ENCODE assay signal across 1 cellular context in the genomic region with DNA sequence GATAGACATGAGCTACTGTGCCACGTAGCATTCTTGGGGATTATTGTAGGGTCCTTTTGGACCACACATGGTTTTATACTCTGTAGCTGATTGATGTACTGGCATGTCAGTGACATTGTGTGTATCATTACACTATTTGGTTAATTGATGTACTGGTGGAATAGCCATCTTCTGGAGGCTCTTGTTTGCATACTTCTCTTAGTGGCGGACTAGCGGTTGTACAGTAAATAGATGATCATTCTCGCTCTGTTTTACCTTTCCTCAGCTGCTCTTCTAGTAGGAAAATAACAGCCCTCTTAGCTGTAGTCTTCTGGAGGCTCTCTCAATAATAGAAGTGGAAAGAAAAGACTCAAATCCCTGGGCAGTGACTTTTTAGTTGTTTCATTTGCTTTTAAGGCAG.
TF ChIP-seq lines count a peak whose summit lies in the region.

No MANE protein-coding gene starts in this region.

TF ChIP-seq in HepG2, 621 proteins besides CTCF, POLR2A, EP300 and RAD21:
- TF ChIP-seq, protein P1, sequence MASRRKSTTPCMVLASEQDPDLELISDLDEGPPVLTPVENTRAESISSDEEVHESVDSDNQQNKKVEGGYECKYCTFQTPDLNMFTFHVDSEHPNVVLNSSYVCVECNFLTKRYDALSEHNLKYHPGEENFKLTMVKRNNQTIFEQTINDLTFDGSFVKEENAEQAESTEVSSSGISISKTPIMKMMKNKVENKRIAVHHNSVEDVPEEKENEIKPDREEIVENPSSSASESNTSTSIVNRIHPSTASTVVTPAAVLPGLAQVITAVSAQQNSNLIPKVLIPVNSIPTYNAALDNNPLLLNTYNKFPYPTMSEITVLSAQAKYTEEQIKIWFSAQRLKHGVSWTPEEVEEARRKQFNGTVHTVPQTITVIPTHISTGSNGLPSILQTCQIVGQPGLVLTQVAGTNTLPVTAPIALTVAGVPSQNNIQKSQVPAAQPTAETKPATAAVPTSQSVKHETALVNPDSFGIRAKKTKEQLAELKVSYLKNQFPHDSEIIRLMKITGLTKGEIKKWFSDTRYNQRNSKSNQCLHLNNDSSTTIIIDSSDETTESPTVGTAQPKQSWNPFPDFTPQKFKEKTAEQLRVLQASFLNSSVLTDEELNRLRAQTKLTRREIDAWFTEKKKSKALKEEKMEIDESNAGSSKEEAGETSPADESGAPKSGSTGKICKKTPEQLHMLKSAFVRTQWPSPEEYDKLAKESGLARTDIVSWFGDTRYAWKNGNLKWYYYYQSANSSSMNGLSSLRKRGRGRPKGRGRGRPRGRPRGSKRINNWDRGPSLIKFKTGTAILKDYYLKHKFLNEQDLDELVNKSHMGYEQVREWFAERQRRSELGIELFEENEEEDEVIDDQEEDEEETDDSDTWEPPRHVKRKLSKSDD (CRISPR knock-in tag; IDR thresholded peaks at IDR 0.05; ENCODE audit: low read depth): no peak
- TF ChIP-seq, protein P2, sequence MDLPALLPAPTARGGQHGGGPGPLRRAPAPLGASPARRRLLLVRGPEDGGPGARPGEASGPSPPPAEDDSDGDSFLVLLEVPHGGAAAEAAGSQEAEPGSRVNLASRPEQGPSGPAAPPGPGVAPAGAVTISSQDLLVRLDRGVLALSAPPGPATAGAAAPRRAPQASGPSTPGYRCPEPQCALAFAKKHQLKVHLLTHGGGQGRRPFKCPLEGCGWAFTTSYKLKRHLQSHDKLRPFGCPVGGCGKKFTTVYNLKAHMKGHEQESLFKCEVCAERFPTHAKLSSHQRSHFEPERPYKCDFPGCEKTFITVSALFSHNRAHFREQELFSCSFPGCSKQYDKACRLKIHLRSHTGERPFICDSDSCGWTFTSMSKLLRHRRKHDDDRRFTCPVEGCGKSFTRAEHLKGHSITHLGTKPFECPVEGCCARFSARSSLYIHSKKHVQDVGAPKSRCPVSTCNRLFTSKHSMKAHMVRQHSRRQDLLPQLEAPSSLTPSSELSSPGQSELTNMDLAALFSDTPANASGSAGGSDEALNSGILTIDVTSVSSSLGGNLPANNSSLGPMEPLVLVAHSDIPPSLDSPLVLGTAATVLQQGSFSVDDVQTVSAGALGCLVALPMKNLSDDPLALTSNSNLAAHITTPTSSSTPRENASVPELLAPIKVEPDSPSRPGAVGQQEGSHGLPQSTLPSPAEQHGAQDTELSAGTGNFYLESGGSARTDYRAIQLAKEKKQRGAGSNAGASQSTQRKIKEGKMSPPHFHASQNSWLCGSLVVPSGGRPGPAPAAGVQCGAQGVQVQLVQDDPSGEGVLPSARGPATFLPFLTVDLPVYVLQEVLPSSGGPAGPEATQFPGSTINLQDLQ (CRISPR knock-in tag; IDR thresholded peaks at IDR 0.05): no peak
- TF ChIP-seq, protein P3, sequence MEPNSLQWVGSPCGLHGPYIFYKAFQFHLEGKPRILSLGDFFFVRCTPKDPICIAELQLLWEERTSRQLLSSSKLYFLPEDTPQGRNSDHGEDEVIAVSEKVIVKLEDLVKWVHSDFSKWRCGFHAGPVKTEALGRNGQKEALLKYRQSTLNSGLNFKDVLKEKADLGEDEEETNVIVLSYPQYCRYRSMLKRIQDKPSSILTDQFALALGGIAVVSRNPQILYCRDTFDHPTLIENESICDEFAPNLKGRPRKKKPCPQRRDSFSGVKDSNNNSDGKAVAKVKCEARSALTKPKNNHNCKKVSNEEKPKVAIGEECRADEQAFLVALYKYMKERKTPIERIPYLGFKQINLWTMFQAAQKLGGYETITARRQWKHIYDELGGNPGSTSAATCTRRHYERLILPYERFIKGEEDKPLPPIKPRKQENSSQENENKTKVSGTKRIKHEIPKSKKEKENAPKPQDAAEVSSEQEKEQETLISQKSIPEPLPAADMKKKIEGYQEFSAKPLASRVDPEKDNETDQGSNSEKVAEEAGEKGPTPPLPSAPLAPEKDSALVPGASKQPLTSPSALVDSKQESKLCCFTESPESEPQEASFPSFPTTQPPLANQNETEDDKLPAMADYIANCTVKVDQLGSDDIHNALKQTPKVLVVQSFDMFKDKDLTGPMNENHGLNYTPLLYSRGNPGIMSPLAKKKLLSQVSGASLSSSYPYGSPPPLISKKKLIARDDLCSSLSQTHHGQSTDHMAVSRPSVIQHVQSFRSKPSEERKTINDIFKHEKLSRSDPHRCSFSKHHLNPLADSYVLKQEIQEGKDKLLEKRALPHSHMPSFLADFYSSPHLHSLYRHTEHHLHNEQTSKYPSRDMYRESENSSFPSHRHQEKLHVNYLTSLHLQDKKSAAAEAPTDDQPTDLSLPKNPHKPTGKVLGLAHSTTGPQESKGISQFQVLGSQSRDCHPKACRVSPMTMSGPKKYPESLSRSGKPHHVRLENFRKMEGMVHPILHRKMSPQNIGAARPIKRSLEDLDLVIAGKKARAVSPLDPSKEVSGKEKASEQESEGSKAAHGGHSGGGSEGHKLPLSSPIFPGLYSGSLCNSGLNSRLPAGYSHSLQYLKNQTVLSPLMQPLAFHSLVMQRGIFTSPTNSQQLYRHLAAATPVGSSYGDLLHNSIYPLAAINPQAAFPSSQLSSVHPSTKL (CRISPR knock-in tag; IDR thresholded peaks at IDR 0.05): peak; percentile 19; the same call in 1 of the 2 replicates
- TF ChIP-seq TGIF2 (CRISPR knock-in tag; IDR thresholded peaks at IDR 0.05) (no peak), ZNF547 (CRISPR knock-in tag; IDR thresholded peaks at IDR 0.05) (no peak), POLR2AphosphoS5 (IDR thresholded peaks at IDR 0.05; ENCODE audit: low read depth, low read length) (no peak), FOXA3 (CRISPR knock-in tag; IDR thresholded peaks at IDR 0.05) (peak; percentile 42; the same call in 1 of the 2 replicates), ELF3 (CRISPR knock-in tag; IDR thresholded peaks at IDR 0.05) (no peak), NFYB (CRISPR knock-in tag; IDR thresholded peaks at IDR 0.05) (no peak), ZMYM4 (CRISPR knock-in tag; IDR thresholded peaks at IDR 0.05) (0 out of 2 replicates have a peak, but pooled peaks have one; percentile 20), GATAD2A (CRISPR knock-in tag; IDR thresholded peaks at IDR 0.05) (peak; percentile 9; the same call in 1 of the 2 replicates), RBM39 (IDR thresholded peaks at IDR 0.05; ENCODE audit: low read depth, low read length, poor library complexity, severe bottlenecking) (no peak), IRX3 (CRISPR knock-in tag; IDR thresholded peaks at IDR 0.05; ENCODE audit: borderline replicate concordance, low read depth) (no peak), POGZ (CRISPR knock-in tag; IDR thresholded peaks at IDR 0.05) (peak; percentile 50; the same call in 1 of the 2 replicates), ZNF546 (CRISPR knock-in tag; conservative IDR thresholded peaks at IDR 0.05) (no peak), SOX13 (IDR thresholded peaks at IDR 0.05) (no peak), SOX13 (CRISPR knock-in tag; conservative IDR thresholded peaks at IDR 0.05 in 1 of 2, IDR thresholded peaks at IDR 0.05 in 1 of 2) (0 out of 4 replicates have a peak, but pooled peaks of 1 of the 2 experiments have one; percentile 24), PTBP1 (IDR thresholded peaks at IDR 0.05; ENCODE audit: low read depth, low read length, poor library complexity, severe bottlenecking) (no peak)
- TF ChIP-seq, protein P4, sequence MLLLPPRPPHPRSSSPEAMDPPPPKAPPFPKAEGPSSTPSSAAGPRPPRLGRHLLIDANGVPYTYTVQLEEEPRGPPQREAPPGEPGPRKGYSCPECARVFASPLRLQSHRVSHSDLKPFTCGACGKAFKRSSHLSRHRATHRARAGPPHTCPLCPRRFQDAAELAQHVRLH (CRISPR knock-in tag; IDR thresholded peaks at IDR 0.05; ENCODE audit: borderline replicate concordance, low read depth): no peak
- TF ChIP-seq, protein P5, sequence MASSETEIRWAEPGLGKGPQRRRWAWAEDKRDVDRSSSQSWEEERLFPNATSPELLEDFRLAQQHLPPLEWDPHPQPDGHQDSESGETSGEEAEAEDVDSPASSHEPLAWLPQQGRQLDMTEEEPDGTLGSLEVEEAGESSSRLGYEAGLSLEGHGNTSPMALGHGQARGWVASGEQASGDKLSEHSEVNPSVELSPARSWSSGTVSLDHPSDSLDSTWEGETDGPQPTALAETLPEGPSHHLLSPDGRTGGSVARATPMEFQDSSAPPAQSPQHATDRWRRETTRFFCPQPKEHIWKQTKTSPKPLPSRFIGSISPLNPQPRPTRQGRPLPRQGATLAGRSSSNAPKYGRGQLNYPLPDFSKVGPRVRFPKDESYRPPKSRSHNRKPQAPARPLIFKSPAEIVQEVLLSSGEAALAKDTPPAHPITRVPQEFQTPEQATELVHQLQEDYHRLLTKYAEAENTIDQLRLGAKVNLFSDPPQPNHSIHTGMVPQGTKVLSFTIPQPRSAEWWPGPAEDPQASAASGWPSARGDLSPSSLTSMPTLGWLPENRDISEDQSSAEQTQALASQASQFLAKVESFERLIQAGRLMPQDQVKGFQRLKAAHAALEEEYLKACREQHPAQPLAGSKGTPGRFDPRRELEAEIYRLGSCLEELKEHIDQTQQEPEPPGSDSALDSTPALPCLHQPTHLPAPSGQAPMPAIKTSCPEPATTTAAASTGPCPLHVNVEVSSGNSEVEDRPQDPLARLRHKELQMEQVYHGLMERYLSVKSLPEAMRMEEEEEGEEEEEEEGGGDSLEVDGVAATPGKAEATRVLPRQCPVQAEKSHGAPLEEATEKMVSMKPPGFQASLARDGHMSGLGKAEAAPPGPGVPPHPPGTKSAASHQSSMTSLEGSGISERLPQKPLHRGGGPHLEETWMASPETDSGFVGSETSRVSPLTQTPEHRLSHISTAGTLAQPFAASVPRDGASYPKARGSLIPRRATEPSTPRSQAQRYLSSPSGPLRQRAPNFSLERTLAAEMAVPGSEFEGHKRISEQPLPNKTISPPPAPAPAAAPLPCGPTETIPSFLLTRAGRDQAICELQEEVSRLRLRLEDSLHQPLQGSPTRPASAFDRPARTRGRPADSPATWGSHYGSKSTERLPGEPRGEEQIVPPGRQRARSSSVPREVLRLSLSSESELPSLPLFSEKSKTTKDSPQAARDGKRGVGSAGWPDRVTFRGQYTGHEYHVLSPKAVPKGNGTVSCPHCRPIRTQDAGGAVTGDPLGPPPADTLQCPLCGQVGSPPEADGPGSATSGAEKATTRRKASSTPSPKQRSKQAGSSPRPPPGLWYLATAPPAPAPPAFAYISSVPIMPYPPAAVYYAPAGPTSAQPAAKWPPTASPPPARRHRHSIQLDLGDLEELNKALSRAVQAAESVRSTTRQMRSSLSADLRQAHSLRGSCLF (CRISPR knock-in tag; IDR thresholded peaks at IDR 0.05; ENCODE audit: borderline replicate concordance): no peak
- TF ChIP-seq, protein P6, sequence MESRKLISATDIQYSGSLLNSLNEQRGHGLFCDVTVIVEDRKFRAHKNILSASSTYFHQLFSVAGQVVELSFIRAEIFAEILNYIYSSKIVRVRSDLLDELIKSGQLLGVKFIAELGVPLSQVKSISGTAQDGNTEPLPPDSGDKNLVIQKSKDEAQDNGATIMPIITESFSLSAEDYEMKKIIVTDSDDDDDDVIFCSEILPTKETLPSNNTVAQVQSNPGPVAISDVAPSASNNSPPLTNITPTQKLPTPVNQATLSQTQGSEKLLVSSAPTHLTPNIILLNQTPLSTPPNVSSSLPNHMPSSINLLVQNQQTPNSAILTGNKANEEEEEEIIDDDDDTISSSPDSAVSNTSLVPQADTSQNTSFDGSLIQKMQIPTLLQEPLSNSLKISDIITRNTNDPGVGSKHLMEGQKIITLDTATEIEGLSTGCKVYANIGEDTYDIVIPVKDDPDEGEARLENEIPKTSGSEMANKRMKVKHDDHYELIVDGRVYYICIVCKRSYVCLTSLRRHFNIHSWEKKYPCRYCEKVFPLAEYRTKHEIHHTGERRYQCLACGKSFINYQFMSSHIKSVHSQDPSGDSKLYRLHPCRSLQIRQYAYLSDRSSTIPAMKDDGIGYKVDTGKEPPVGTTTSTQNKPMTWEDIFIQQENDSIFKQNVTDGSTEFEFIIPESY (CRISPR knock-in tag; IDR thresholded peaks at IDR 0.05): peak; percentile 96
- TF ChIP-seq, protein P7, sequence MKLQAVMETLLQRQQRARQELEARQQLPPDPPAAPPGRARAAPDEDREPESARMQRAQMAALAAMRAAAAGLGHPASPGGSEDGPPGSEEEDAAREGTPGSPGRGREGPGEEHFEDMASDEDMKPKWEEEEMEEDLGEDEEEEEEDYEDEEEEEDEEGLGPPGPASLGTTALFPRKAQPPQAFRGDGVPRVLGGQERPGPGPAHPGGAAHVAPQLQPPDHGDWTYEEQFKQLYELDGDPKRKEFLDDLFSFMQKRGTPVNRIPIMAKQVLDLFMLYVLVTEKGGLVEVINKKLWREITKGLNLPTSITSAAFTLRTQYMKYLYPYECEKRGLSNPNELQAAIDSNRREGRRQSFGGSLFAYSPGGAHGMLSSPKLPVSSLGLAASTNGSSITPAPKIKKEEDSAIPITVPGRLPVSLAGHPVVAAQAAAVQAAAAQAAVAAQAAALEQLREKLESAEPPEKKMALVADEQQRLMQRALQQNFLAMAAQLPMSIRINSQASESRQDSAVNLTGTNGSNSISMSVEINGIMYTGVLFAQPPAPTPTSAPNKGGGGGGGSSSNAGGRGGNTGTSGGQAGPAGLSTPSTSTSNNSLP (IDR thresholded peaks at IDR 0.05; ENCODE audit: low read depth, low read length): 0 out of 2 replicates have a peak, but pooled peaks have one; percentile 49
